Comparison of ENCODE assay signal across 22 cellular contexts in genomic region chr15:48781481-48782081, GRCh38. TPM values are rescaled to one million over a fixed set of nuclear protein-coding genes. Genes with fewer than 3 reads are reported as not detected.
A peak's percentile ranks its signal among the peaks of the same experiment; 100 is the strongest.
DNase-seq lines count a peak whose midpoint lies in the region; ATAC-seq, FAIRE-seq and TF ChIP-seq lines count a peak whose summit lies in the region.
"Had no signal": no experiment of that assay in that cellular context is flagged by ENCODE, and none has a peak within 500 bp of the region (broad histone marks: within the 10 kb centered on the region; RNA-seq: fewer than 3 reads in every experiment).

No MANE protein-coding gene starts in this region.

- H3K9me3 ChIP-seq in MG63, result no peaks in the 10 kb centered on the region
- no peaks in the 10 kb centered on the region for H3K9me3 ChIP-seq in kidney (ENCODE audit: control insufficient read depth in 1 of 2, low read length in 2 of 2)
- H3K9me3 ChIP-seq in mucosa of descending colon, result no peaks in the 10 kb centered on the region
- H3K9me3 ChIP-seq: Caco-2, SJSA1 had no signal

- H3K9ac ChIP-seq in kidney (ENCODE audit: low read length in 2 of 2), result no peak overlapping the region
- H3K9ac ChIP-seq: KMS-11 had no signal

- peaks cover 61% of the 10 kb centered on the region for H3K36me3 ChIP-seq in MG63
- H3K36me3 ChIP-seq in kidney (ENCODE audit: control insufficient read depth in 1 of 2, insufficient read depth in 2 of 2, low read length in 2 of 2), result peaks cover 0 to 5% of the 10 kb centered on the region in 2 donors
- no peaks in the 10 kb centered on the region for H3K36me3 ChIP-seq in mucosa of descending colon (ENCODE audit: low read depth)

- intact Hi-C loops in kidney (cut with DNase I), result no loop called here
- intact Hi-C loops in mucosa of descending colon (cut with DNase I, micrococcal nuclease), result no loop called here

- H3K27me3 ChIP-seq in MG63, result no peaks in the 10 kb centered on the region
- H3K27me3 ChIP-seq: SJSA1 had no signal

- peak overlapping the region; percentile 28; the same call in 1 of the 2 replicates for H3K27ac ChIP-seq in C4-2B
- peak overlapping the region; percentile 26 to 75 for H3K27ac ChIP-seq in kidney (ENCODE audit: low read depth in 2 of 2, low read length in 2 of 2)
- H3K27ac ChIP-seq: KMS-11, SJSA1 had no signal

- CTCF ChIA-PET in GM10248 (lab: Yijun Ruan, JAX), result no interaction called here

- POLR2A ChIA-PET in GM10248 (lab: Yijun Ruan, JAX), result no interaction called here

- FAIRE-seq in kidney (lab: Jason Lieb, UNC), result no peak

- H3K4me3 ChIP-seq in MG63 (no peak overlapping the region), kidney (ENCODE audit: low read length in 2 of 2) (no peak overlapping the region), mucosa of descending colon (no peak overlapping the region)
- H3K4me3 ChIP-seq: SJSA1 had no signal

- DNase-seq in MG63, result peak; percentile 17
- DNase-seq in kidney, result no peak
- DNase-seq in mucosa of descending colon, result no peak
- DNase-seq in GM10248 (ENCODE audit: extremely low spot score), result no peak
- no peak for DNase-seq in NCI-H1436 (lab: John Stamatoyannopoulos, UW)
- DNase-seq: C1 segment of cervical spinal cord; Caco-2; CD8-positive, alpha-beta T cell; DND-41; NCI-H1105; NCI-H2029 treated with DMSO at 0.1 percent for 48 hours; NCI-H226; NCI-H510A treated with DMSO at 0.1 percent for 48 hours; NCI-H748 treated with DMSO at 0.1 percent for 48 hours; Right ventricle myocardium superior; T-helper 2 cell had no signal

- peaks cover 4 to 18% of the 10 kb centered on the region in 2 donors for H3K4me1 ChIP-seq in kidney (ENCODE audit: control insufficient read depth in 1 of 2, insufficient read depth in 1 of 2, low read depth in 1 of 2, low read length in 2 of 2)
- H3K4me1 ChIP-seq in mucosa of descending colon (ENCODE audit: low read depth), result no peaks in the 10 kb centered on the region
- H3K4me1 ChIP-seq: Caco-2 had no signal

- ATAC-seq in mucosa of descending colon (peak; percentile 52), HG03432 (IDR thresholded peaks at IDR 0.05; ENCODE audit: unreplicated experiment) (no peak), GM18517 (IDR thresholded peaks at IDR 0.05; ENCODE audit: unreplicated experiment) (no peak)
- ATAC-seq: CD8-positive, alpha-beta T cell; HCT116 had no signal

- TF ChIP-seq CTCF in C4-2B (conservative IDR thresholded peaks at IDR 0.05), result no peak
- no peak for TF ChIP-seq CTCF in kidney (IDR thresholded peaks at IDR 0.05; ENCODE audit: borderline replicate concordance, extremely low read depth, insufficient read depth)
- TF ChIP-seq CTCF in mucosa of descending colon (IDR thresholded peaks at IDR 0.05), result no peak
- no peak for TF ChIP-seq CTCF in GM10248 (IDR thresholded peaks at IDR 0.05; ENCODE audit: control extremely low read depth, extremely low read depth, low read depth, missing control alignments)

RNA-seq across cellular contexts. Expression of gene CEP152, which starts 29.3 kb away (rescaled TPM):
- total RNA-seq in MG63 (2014; rRNA removed; shearing (Covaris generic); ENCODE audit: low replicate concordance), result 2.3 and 7.4 TPM in 2 replicates
- total RNA-seq in kidney (4.5 TPM), mucosa of descending colon (1 to 10 TPM; 7.0 to 9.4 (median 7.8) TPM)
- polyA plus RNA-seq in kidney (ENCODE audit: insufficient read depth, low read depth, low replicate concordance), result 1.4 TPM
